In genomic region chr22:39090426-39091064, GRCh38 we compare ENCODE assay signal across 8 cellular contexts. TPM values are rescaled to one million over a fixed set of nuclear protein-coding genes. Genes with fewer than 3 reads are reported as not detected.
DNase-seq lines count a peak whose midpoint lies in the region; ATAC-seq lines count a peak whose summit lies in the region.

No MANE protein-coding gene starts in this region.

- DNase-seq in H7 (peak; percentile 37), NCI-H1048 (lab: John Stamatoyannopoulos, UW) (no peak)
- DNase-seq in activated CD4-positive, alpha-beta T cell treated with anti-CD3 and anti-CD28 coated beads, Interleukin-2, amount 50 U/mL, for 4 hours: peak; percentile 73 to 76
- DNase-seq in effector memory CD4-positive, alpha-beta T cell: peak; percentile 82 to 89 (median 89)
- peak; percentile 56 for DNase-seq in stimulated activated CD8-positive, alpha-beta memory T cell treated with anti-CD3 and anti-CD28 coated beads, Interleukin-15, amount 100 ng/mL, for 1 hour (ENCODE audit: low read depth)

- H3K36me3 ChIP-seq in H7 (replicated peaks; ENCODE audit: control insufficient read depth, insufficient read depth, low read length): no peaks in the 10 kb centered on the region
- no peaks in the 10 kb centered on the region for H3K36me3 ChIP-seq in effector memory CD4-positive, alpha-beta T cell (ENCODE audit: control insufficient read depth, insufficient read depth, low read length)

- peaks cover 63% of the 10 kb centered on the region for H3K4me1 ChIP-seq in effector memory CD4-positive, alpha-beta T cell (ENCODE audit: control insufficient read depth, insufficient read depth, low read length, poor library complexity, severe bottlenecking)

- no peak for ATAC-seq in HG02610 (IDR thresholded peaks at IDR 0.05; ENCODE audit: unreplicated experiment)
- no peak for ATAC-seq in GM18858 (IDR thresholded peaks at IDR 0.05; ENCODE audit: unreplicated experiment)
- no peak for ATAC-seq in GM19328 (IDR thresholded peaks at IDR 0.05; ENCODE audit: unreplicated experiment)

- no peak overlapping the region for H3K4me3 ChIP-seq in H7 (ENCODE audit: insufficient read depth, low read depth, low read length)
- H3K4me3 ChIP-seq in effector memory CD4-positive, alpha-beta T cell (ENCODE audit: insufficient read depth, low read depth, low read length, poor library complexity, severe bottlenecking): peak overlapping the region; percentile 30

- peak overlapping the region; percentile 94 for H3K27ac ChIP-seq in effector memory CD4-positive, alpha-beta T cell (ENCODE audit: insufficient read depth, low read length, poor library complexity, severe bottlenecking)

- H3K9me3 ChIP-seq in effector memory CD4-positive, alpha-beta T cell (ENCODE audit: control insufficient read depth, low read length): no peaks in the 10 kb centered on the region

- no peaks in the 10 kb centered on the region for H3K27me3 ChIP-seq in H7 (ENCODE audit: control insufficient read depth, insufficient read depth, low read length)
- no peaks in the 10 kb centered on the region for H3K27me3 ChIP-seq in effector memory CD4-positive, alpha-beta T cell (replicated peaks; ENCODE audit: control insufficient read depth, insufficient read depth, low read length, poor library complexity, severe bottlenecking)

RNA-seq across cellular contexts. Expression of gene APOBEC3H, which starts 6.5 kb away (rescaled TPM):
- total RNA-seq in H7 (2014; rRNA removed; shearing (Covaris generic)): 0.52 TPM in 1 of 2 replicates, not detected in the other

RNA-seq across cellular contexts. Expression of gene APOBEC3G, which starts 13.5 kb away (rescaled TPM):
- total RNA-seq in H7 (2014; rRNA removed; shearing (Covaris generic)): 3.0 and 4.2 TPM in 2 replicates

RNA-seq across cellular contexts. Expression of gene APOBEC3F, which starts 49.9 kb away (rescaled TPM):
- 1.1 and 3.5 TPM in 2 replicates for total RNA-seq in H7 (2014; rRNA removed; shearing (Covaris generic))
